ENCODE assay signal across 16 cellular contexts in genomic region chr15:70257573-70258220, GRCh38.
A peak's percentile ranks its signal among the peaks of the same experiment; 100 is the strongest.
DNase-seq lines count a peak whose midpoint lies in the region; ATAC-seq and TF ChIP-seq lines count a peak whose summit lies in the region.
"Had no signal": no experiment of that assay in that cellular context is flagged by ENCODE, and none has a peak within 500 bp of the region (broad histone marks: within the 10 kb centered on the region; RNA-seq: fewer than 3 reads in every experiment).

No MANE protein-coding gene starts in this region.

- H3K4me1 Mint-ChIP-seq in activated CD8-positive, alpha-beta T cell treated with anti-CD3 and anti-CD28 coated beads, Interleukin-2, amount 10 ng/mL, durations not matched to agents 7 days and 5 days (ENCODE audit: low read depth) = peaks cover 59% of the 10 kb centered on the region
- peaks cover 48% of the 10 kb centered on the region for H3K4me1 Mint-ChIP-seq in activated CD8-positive, alpha-beta T cell treated with anti-CD3 and anti-CD28 coated beads for 36 hours (ENCODE audit: low read depth)
- peaks cover 52% of the 10 kb centered on the region for H3K4me1 Mint-ChIP-seq in activated B cell treated with CpG ODN at 0.5 μM for 24 hours

- ATAC-seq in activated CD8-positive, alpha-beta T cell treated with anti-CD3 and anti-CD28 coated beads, Interleukin-2, amount 10 ng/mL, durations not matched to agents 7 days and 5 days = no peak
- no peak for ATAC-seq in activated CD8-positive, alpha-beta T cell treated with anti-CD3 and anti-CD28 coated beads for 36 hours
- ATAC-seq in activated B cell treated with CpG ODN at 0.5 μM for 24 hours (ENCODE audit: low read depth) (no peak), GM19023 (IDR thresholded peaks at IDR 0.05; ENCODE audit: unreplicated experiment) (no peak)
- ATAC-seq: A549 had no signal

- peaks cover 2% of the 10 kb centered on the region for H3K36me3 Mint-ChIP-seq in activated CD8-positive, alpha-beta T cell treated with anti-CD3 and anti-CD28 coated beads, Interleukin-2, amount 10 ng/mL, durations not matched to agents 7 days and 5 days (ENCODE audit: low read depth)
- H3K36me3 Mint-ChIP-seq in activated CD8-positive, alpha-beta T cell treated with anti-CD3 and anti-CD28 coated beads for 36 hours (ENCODE audit: low read depth) = no peaks in the 10 kb centered on the region
- H3K36me3 Mint-ChIP-seq in activated B cell treated with CpG ODN at 0.5 μM for 24 hours (ENCODE audit: low read depth) = no peaks in the 10 kb centered on the region

- H3K36me3 ChIP-seq in KOPT-K1 (ENCODE audit: insufficient read depth, low read length) (no peaks in the 10 kb centered on the region), neutrophil (no peaks in the 10 kb centered on the region)
- H3K36me3 ChIP-seq: suprapubic skin had no signal

- POLR2A ChIA-PET in activated CD8-positive, alpha-beta T cell treated with anti-CD3 and anti-CD28 coated beads, Interleukin-2, amount 10 ng/mL, durations not matched to agents 7 days and 5 days (lab: Charles Lee) = interaction anchor here (1.2 kb wide), 1 partner anchor 805 kb away, joined by 3 read pairs; the partner anchor contains the start of gene RPLP1
- POLR2A ChIA-PET in activated CD8-positive, alpha-beta T cell treated with anti-CD3 and anti-CD28 coated beads for 36 hours (lab: Charles Lee) = interaction anchor here (1.0 to 1.7 kb wide), 4 partner anchors 9 to 157 kb away, joined by 4 to 7 read pairs (median 5); no protein-coding TSS in a partner anchor
- POLR2A ChIA-PET in activated B cell treated with CpG ODN at 0.5 μM for 24 hours (lab: Charles Lee) = interaction anchor here (1.0 to 3.0 kb wide), 5 partner anchors 9 to 805 kb away, joined by 3 to 24 read pairs (median 4); partner anchors contain the start of gene RPLP1

- peak overlapping the region; percentile 51 for H3K27ac Mint-ChIP-seq in activated CD8-positive, alpha-beta T cell treated with anti-CD3 and anti-CD28 coated beads, Interleukin-2, amount 10 ng/mL, durations not matched to agents 7 days and 5 days
- H3K27ac Mint-ChIP-seq in activated CD8-positive, alpha-beta T cell treated with anti-CD3 and anti-CD28 coated beads for 36 hours = no peak overlapping the region
- H3K27ac Mint-ChIP-seq in activated B cell treated with CpG ODN at 0.5 μM for 24 hours = peak overlapping the region; percentile 1

- peaks cover 17% of the 10 kb centered on the region for H3K27me3 Mint-ChIP-seq in activated CD8-positive, alpha-beta T cell treated with anti-CD3 and anti-CD28 coated beads, Interleukin-2, amount 10 ng/mL, durations not matched to agents 7 days and 5 days (ENCODE audit: low read depth)
- H3K27me3 Mint-ChIP-seq in activated CD8-positive, alpha-beta T cell treated with anti-CD3 and anti-CD28 coated beads for 36 hours = peaks cover 6% of the 10 kb centered on the region
- H3K27me3 Mint-ChIP-seq in activated B cell treated with CpG ODN at 0.5 μM for 24 hours = no peaks in the 10 kb centered on the region

- H3K4me3 ChIP-seq in neutrophil (ENCODE audit: low read depth in 1 of 2, low read length in 1 of 2) = no peak overlapping the region
- H3K4me3 ChIP-seq: A549, suprapubic skin had no signal

- H3K4me3 Mint-ChIP-seq in activated CD8-positive, alpha-beta T cell treated with anti-CD3 and anti-CD28 coated beads, Interleukin-2, amount 10 ng/mL, durations not matched to agents 7 days and 5 days = peak overlapping the region; percentile 61
- no peak overlapping the region for H3K4me3 Mint-ChIP-seq in activated CD8-positive, alpha-beta T cell treated with anti-CD3 and anti-CD28 coated beads for 36 hours
- H3K4me3 Mint-ChIP-seq in activated B cell treated with CpG ODN at 0.5 μM for 24 hours = no peak overlapping the region
- H3K4me3 Mint-ChIP-seq: activated CD4-positive, alpha-beta memory T cell treated with anti-CD3 and anti-CD28 coated beads, Interleukin-2, amount 10 ng/mL, durations not matched to agents 7 days and 5 days had no signal

- no peaks in the 10 kb centered on the region for H3K27me3 ChIP-seq in neutrophil
- H3K27me3 ChIP-seq: suprapubic skin had no signal

- no peak for DNase-seq in activated CD8-positive, alpha-beta T cell treated with anti-CD3 and anti-CD28 coated beads, Interleukin-2, amount 10 ng/mL, durations not matched to agents 7 days and 5 days
- no peak for DNase-seq in activated CD8-positive, alpha-beta T cell treated with anti-CD3 and anti-CD28 coated beads for 36 hours
- DNase-seq in activated B cell treated with CpG ODN at 0.5 μM for 24 hours = no peak
- DNase-seq in stimulated activated CD8-positive, alpha-beta memory T cell treated with anti-CD3 and anti-CD28 coated beads, Interleukin-4, amount 100 ng/mL, for 48 hours = no peak
- no peak for DNase-seq in effector CD4-positive, alpha-beta T cell
- DNase-seq: DMS153, foreskin melanocyte, NCI-H1092 treated with DMSO at 0.1 percent for 48 hours, NCI-H510A, T1000 had no signal

- CTCF ChIA-PET in activated CD8-positive, alpha-beta T cell treated with anti-CD3 and anti-CD28 coated beads, Interleukin-2, amount 10 ng/mL, durations not matched to agents 7 days and 5 days (lab: Charles Lee) = interaction anchor here (1.2 to 1.8 kb wide), 2 partner anchors 23 to 209 kb away, joined by 4 to 5 read pairs; no protein-coding TSS in a partner anchor
- CTCF ChIA-PET in activated CD8-positive, alpha-beta T cell treated with anti-CD3 and anti-CD28 coated beads for 36 hours (lab: Charles Lee) = interaction anchor here (1.2 to 2.7 kb wide), 4 partner anchors 9 to 209 kb away, joined by 4 to 7 read pairs (median 4); no protein-coding TSS in a partner anchor
- CTCF ChIA-PET in activated B cell treated with CpG ODN at 0.5 μM for 24 hours (lab: Charles Lee) = interaction anchor here (1.8 to 2.5 kb wide), 2 partner anchors 11 to 682 kb away, joined by 6 to 11 read pairs; no protein-coding TSS in a partner anchor

- peaks cover 28 to 34% of the 10 kb centered on the region in 2 experiments for H3K4me1 ChIP-seq in neutrophil (ENCODE audit: control insufficient read depth in 1 of 2, insufficient read depth in 1 of 2, low read depth in 1 of 2, low read length in 1 of 2)
- H3K4me1 ChIP-seq: A549 had no signal

- no peak for TF ChIP-seq CTCF in activated CD8-positive, alpha-beta T cell treated with anti-CD3 and anti-CD28 coated beads for 36 hours (IDR thresholded peaks at IDR 0.05)
- TF ChIP-seq CTCF in activated B cell treated with CpG ODN at 0.5 μM for 24 hours (IDR thresholded peaks at IDR 0.05) (no peak), neutrophil (IDR thresholded peaks at IDR 0.05) (no peak)

- H3K9me3 Mint-ChIP-seq in activated CD8-positive, alpha-beta T cell treated with anti-CD3 and anti-CD28 coated beads, Interleukin-2, amount 10 ng/mL, durations not matched to agents 7 days and 5 days (ENCODE audit: insufficient read depth) = no peaks in the 10 kb centered on the region
- H3K9me3 Mint-ChIP-seq in activated CD8-positive, alpha-beta T cell treated with anti-CD3 and anti-CD28 coated beads for 36 hours = peaks cover 2% of the 10 kb centered on the region
- no peaks in the 10 kb centered on the region for H3K9me3 Mint-ChIP-seq in activated B cell treated with CpG ODN at 0.5 μM for 24 hours
- H3K9me3 Mint-ChIP-seq: activated CD4-positive, alpha-beta memory T cell treated with anti-CD3 and anti-CD28 coated beads, Interleukin-2, amount 10 ng/mL, durations not matched to agents 7 days and 5 days had no signal

- no peaks in the 10 kb centered on the region for H3K9me3 ChIP-seq in KOPT-K1 (ENCODE audit: insufficient read depth, low read length, poor library complexity, severe bottlenecking)
- H3K9me3 ChIP-seq in neutrophil = no peaks in the 10 kb centered on the region
- H3K9me3 ChIP-seq: A549, suprapubic skin had no signal

- intact Hi-C loops in activated CD8-positive, alpha-beta T cell treated with anti-CD3 and anti-CD28 coated beads for 36 hours (cut with micrococcal nuclease) = no loop called here
- intact Hi-C loops in activated B cell treated with CpG ODN at 0.5 μM for 24 hours (cut with micrococcal nuclease) = loop anchor here (1.0 kb wide), 1 partner anchor 17 kb away; no protein-coding TSS in a partner anchor

- peak overlapping the region; percentile 96 for H3K27ac ChIP-seq in KOPT-K1 (ENCODE audit: low read depth, low read length, poor library complexity, severe bottlenecking)
- peak overlapping the region; percentile 14 for H3K27ac ChIP-seq in neutrophil
- H3K27ac ChIP-seq: A549, suprapubic skin had no signal
